ENCODE assay signal across 18 cellular contexts in genomic region chr3:139288266-139288821, GRCh38. TPM values are rescaled to one million over a fixed set of nuclear protein-coding genes. Genes with fewer than 3 reads are reported as not detected.
A peak's percentile ranks its signal among the peaks of the same experiment; 100 is the strongest.
DNase-seq lines count a peak whose midpoint lies in the region; ATAC-seq, FAIRE-seq and TF ChIP-seq lines count a peak whose summit lies in the region.
"Had no signal": no experiment of that assay in that cellular context is flagged by ENCODE, and none has a peak within 500 bp of the region (broad histone marks: within the 10 kb centered on the region; RNA-seq: fewer than 3 reads in every experiment).

No MANE protein-coding gene starts in this region.

- DNase-seq in BJ (ENCODE audit: low read depth): no peak
- DNase-seq in PC-3: no peak
- peak; percentile 22 to 69 for DNase-seq in erythroblast (lab: John Stamatoyannopoulos, UW)
- no peak for DNase-seq in neuronal stem cell (ENCODE audit: low spot score)
- DNase-seq in RCC 7860 (ENCODE audit: low spot score): no peak
- no peak for DNase-seq in H9
- DNase-seq in NCI-H1436 (lab: John Stamatoyannopoulos, UW): no peak
- no peak for DNase-seq in SK-N-DZ (ENCODE audit: low spot score)
- DNase-seq: activated CD4-positive, alpha-beta T cell treated with anti-CD3 and anti-CD28 coated beads, Interleukin-2, amount 50 U/mL, for 4 hours; activated T-cell treated with anti-CD3 and anti-CD28 coated beads, Interleukin-2, amount 50 U/mL, for 48 hours; DMS79; mesendoderm; NCI-H2081 treated with DMSO at 0.1 percent for 48 hours; NCI-H748 treated with DMSO at 0.1 percent for 48 hours had no signal

- H3K79me1 ChIP-seq in neuronal stem cell (ENCODE audit: low read depth, low read length) (no peaks in the 10 kb centered on the region), H9 (ENCODE audit: insufficient read depth, low read depth, low read length, poor library complexity, severe bottlenecking) (no peaks in the 10 kb centered on the region)

- H3K27me3 Mint-ChIP-seq in H9 (ENCODE audit: low read depth): peaks cover 5% of the 10 kb centered on the region; the same call in 1 of the 2 replicates
- H3K27me3 Mint-ChIP-seq: dendritic cell treated with granulocyte-macrophage colony-stimulating factor and Interleukin-4, amounts not matched to agents 40 ng/mL and 50 ng/mL, for 4 days had no signal

- H2AK5ac ChIP-seq in neuronal stem cell (ENCODE audit: low read depth, low read length) (no peak overlapping the region), H9 (ENCODE audit: insufficient read length, low read length) (no peak overlapping the region)

- intact Hi-C loops in PC-3 (cut with micrococcal nuclease): loop anchor here (2.0 kb wide), 1 partner anchor 40 kb away; no protein-coding TSS in a partner anchor

- H3K56ac ChIP-seq in H9 (ENCODE audit: insufficient read length, low read depth, low read length): no peak overlapping the region

- CTCF ChIA-PET in BJ (lab: Yijun Ruan, JAX) (interaction anchor here (0.6 to 2.9 kb wide), 6 partner anchors 10 to 899 kb away, joined by 3 to 11 read pairs (median 6); no protein-coding TSS in a partner anchor), PC-3 (lab: Charles Lee) (no interaction called here)

- H3K9me3 ChIP-seq in PC-3 (ENCODE audit: low read length): no peaks in the 10 kb centered on the region
- H3K9me3 ChIP-seq in neuronal stem cell (replicated peaks in 1 of 2; ENCODE audit: control insufficient read depth in 2 of 2, insufficient read depth in 1 of 2, low read depth in 1 of 2, low read length in 2 of 2): no peaks in the 10 kb centered on the region
- H3K9me3 ChIP-seq in H9 (ENCODE audit: control insufficient read depth, low read depth, low read length): no peaks in the 10 kb centered on the region
- H3K9me3 ChIP-seq: BLaER1 had no signal

- H3K23me2 ChIP-seq in H9 (ENCODE audit: insufficient read length, low read depth, low read length, poor library complexity, severe bottlenecking): no peaks in the 10 kb centered on the region

- H2AFZ ChIP-seq in PC-3 (ENCODE audit: low read length) (no peak overlapping the region), neuronal stem cell (ENCODE audit: low read length) (no peak overlapping the region), H9 (ENCODE audit: low read length) (no peak overlapping the region)

- no peaks in the 10 kb centered on the region for H3K9me3 Mint-ChIP-seq in H9
- H3K9me3 Mint-ChIP-seq: dendritic cell treated with granulocyte-macrophage colony-stimulating factor and Interleukin-4, amounts not matched to agents 40 ng/mL and 50 ng/mL, for 4 days; T-helper 2 cell treated with Interferon-gamma antibody and Interleukin-4, amounts not matched to agents 5 μg/mL and 100 μg/mL, for 36 hours had no signal

- H3K4me2 ChIP-seq in PC-3 (ENCODE audit: low read length): no peak overlapping the region
- H3K4me2 ChIP-seq in neuronal stem cell (ENCODE audit: insufficient read depth, low read length, poor library complexity, severe bottlenecking): no peak overlapping the region
- no peak overlapping the region for H3K4me2 ChIP-seq in H9 (ENCODE audit: insufficient read depth, insufficient read length, low read length)
- H3K4me2 ChIP-seq: BLaER1 had no signal

- no peaks in the 10 kb centered on the region for H3K27me3 ChIP-seq in BJ (ENCODE audit: control insufficient read depth, insufficient read depth, low read length)
- no peaks in the 10 kb centered on the region for H3K27me3 ChIP-seq in PC-3 (ENCODE audit: low read length)
- H3K27me3 ChIP-seq in neuronal stem cell (ENCODE audit: control insufficient read depth in 3 of 3, insufficient read depth in 3 of 3, low read depth in 1 of 3, low read length in 3 of 3): peaks cover 0 to 14% (median 0%) of the 10 kb centered on the region in 3 experiments
- no peaks in the 10 kb centered on the region for H3K27me3 ChIP-seq in H9 (ENCODE audit: insufficient read depth, low read length)
- H3K27me3 ChIP-seq: BLaER1 had no signal

- no peaks in the 10 kb centered on the region for H3K36me3 ChIP-seq in BJ (ENCODE audit: control insufficient read depth, insufficient read depth, low read length)
- no peaks in the 10 kb centered on the region for H3K36me3 ChIP-seq in PC-3 (ENCODE audit: low read depth, low read length)
- no peaks in the 10 kb centered on the region for H3K36me3 ChIP-seq in neuronal stem cell (replicated peaks in 1 of 2; ENCODE audit: control insufficient read depth in 2 of 2, insufficient read depth in 2 of 2, low read length in 2 of 2)
- H3K36me3 ChIP-seq: BLaER1 had no signal

- H3K23ac ChIP-seq in neuronal stem cell (ENCODE audit: low read depth, low read length, poor library complexity): no peak overlapping the region
- no peak overlapping the region for H3K23ac ChIP-seq in H9 (ENCODE audit: insufficient read length, low read depth, low read length)

- no peak overlapping the region for H4K5ac ChIP-seq in H9 (ENCODE audit: insufficient read length, low read depth, low read length)

- H3K9ac ChIP-seq in PC-3 (ENCODE audit: low read length) (no peak overlapping the region), neuronal stem cell (ENCODE audit: low read depth, low read length, poor library complexity) (peak overlapping the region; percentile 45), H9 (ENCODE audit: extremely low read depth, insufficient read length, low read length) (no peak overlapping the region)
- H3K9ac ChIP-seq: BLaER1 had no signal

- H3K27ac Mint-ChIP-seq in H9: no peak overlapping the region
- H3K27ac Mint-ChIP-seq: dendritic cell treated with granulocyte-macrophage colony-stimulating factor and Interleukin-4, amounts not matched to agents 40 ng/mL and 50 ng/mL, for 4 days; T-helper 2 cell treated with Interferon-gamma antibody and Interleukin-4, amounts not matched to agents 5 μg/mL and 100 μg/mL, for 36 hours had no signal

- no peak overlapping the region for H3T11ph ChIP-seq in H9 (ENCODE audit: low read length)

- H3K79me2 ChIP-seq in PC-3 (ENCODE audit: low read length): no peaks in the 10 kb centered on the region
- H3K79me2 ChIP-seq in H9 (ENCODE audit: insufficient read depth, low read length): no peaks in the 10 kb centered on the region

- TF ChIP-seq CTCF in BJ (IDR thresholded peaks at IDR 0.05; ENCODE audit: insufficient read depth, low read depth, low read length): peak; percentile 40
- TF ChIP-seq CTCF in PC-3 (conservative IDR thresholded peaks at IDR 0.05; ENCODE audit: low read depth, low read length): no peak
- no peak for TF ChIP-seq CTCF in H9 (conservative IDR thresholded peaks at IDR 0.05)

- H3K9me2 ChIP-seq in PC-3 (replicated peaks; ENCODE audit: low read length): no peaks in the 10 kb centered on the region

- no peak overlapping the region for H2BK12ac ChIP-seq in neuronal stem cell (ENCODE audit: low read length)
- no peak overlapping the region for H2BK12ac ChIP-seq in H9 (ENCODE audit: insufficient read length, low read depth, low read length)

- H3K18ac ChIP-seq in neuronal stem cell (ENCODE audit: low read length) (no peak overlapping the region), H9 (ENCODE audit: insufficient read length, low read depth, low read length) (no peak overlapping the region)

- no CpG with 5 or more reads among the region's 8 CpGs for WGBS in neuronal stem cell (ENCODE audit: extremely low coverage in 2 of 2, insufficient read length in 2 of 2, insufficient replicate concordance in 1 of 2), 2 donors
- WGBS in H9 (ENCODE audit: extremely low coverage, insufficient read length, low lambda C conversion rate): no CpG with 5 or more reads among the region's 8 CpGs

- no peaks in the 10 kb centered on the region for H3K36me3 Mint-ChIP-seq in H9 (ENCODE audit: insufficient read depth in 1 of 3, low read depth in 3 of 3)

- H4K91ac ChIP-seq in neuronal stem cell (ENCODE audit: low read depth, low read length, poor library complexity) (no peak overlapping the region), H9 (ENCODE audit: insufficient read length, low read depth, low read length) (no peak overlapping the region)

- H3K14ac ChIP-seq in neuronal stem cell (ENCODE audit: low read length) (peak overlapping the region; percentile 41), H9 (ENCODE audit: insufficient read depth, low read length) (no peak overlapping the region; the same call in 1 of the 2 replicates)

- no peak overlapping the region for H3K27ac ChIP-seq in PC-3 (ENCODE audit: low read length)
- no peak overlapping the region for H3K27ac ChIP-seq in neuronal stem cell (replicated peaks; ENCODE audit: low read length)
- H3K27ac ChIP-seq in H9 (ENCODE audit: insufficient read length, low read depth, low read length): no peak overlapping the region
- H3K27ac ChIP-seq: BLaER1, RWPE1 had no signal

- no peak for TF ChIP-seq POLR2A in erythroblast (IDR thresholded peaks at IDR 0.05; ENCODE audit: low read length)

- H3K4ac ChIP-seq in neuronal stem cell (ENCODE audit: low read length) (no peak overlapping the region), H9 (ENCODE audit: low read depth, low read length) (no peak overlapping the region)

- H3F3A ChIP-seq in PC-3 (ENCODE audit: low read length, unreplicated experiment): no peaks in the 10 kb centered on the region

- no peak overlapping the region for H2BK20ac ChIP-seq in H9 (ENCODE audit: low read depth, low read length, poor library complexity, severe bottlenecking)

- no peak overlapping the region for H3K4me3 ChIP-seq in BJ (ENCODE audit: low read depth, low read length)
- no peak overlapping the region for H3K4me3 ChIP-seq in PC-3 (ENCODE audit: low read length)
- H3K4me3 ChIP-seq in neuronal stem cell (ENCODE audit: low read length in 2 of 2): no peak overlapping the region
- H3K4me3 ChIP-seq: BLaER1 had no signal

- H4K8ac ChIP-seq in neuronal stem cell (ENCODE audit: low read depth, low read length): no peak overlapping the region
- no peak overlapping the region for H4K8ac ChIP-seq in H9 (replicated peaks; ENCODE audit: insufficient read length, low read depth, low read length)

- no peak for FAIRE-seq in RCC 7860 (lab: Jason Lieb, UNC)

- no TSS peak for BruUV-seq in PC-3 (replicated peaks; lab: Mats Ljungman, UMichigan)

- H2BK5ac ChIP-seq in neuronal stem cell (ENCODE audit: low read length) (no peak overlapping the region), H9 (ENCODE audit: insufficient read length, low read length) (no peak overlapping the region)

- no peak overlapping the region for H3K4me3 Mint-ChIP-seq in H9
- H3K4me3 Mint-ChIP-seq: dendritic cell treated with granulocyte-macrophage colony-stimulating factor and Interleukin-4, amounts not matched to agents 40 ng/mL and 50 ng/mL, for 4 days; T-helper 2 cell treated with Interferon-gamma antibody and Interleukin-4, amounts not matched to agents 5 μg/mL and 100 μg/mL, for 36 hours had no signal

- peak; percentile 71 for ATAC-seq in PC-3

- H4K20me1 ChIP-seq in PC-3 (ENCODE audit: low read length) (no peaks in the 10 kb centered on the region), H9 (ENCODE audit: control insufficient read depth, insufficient read depth, insufficient read length) (no peaks in the 10 kb centered on the region)
- H4K20me1 ChIP-seq: BLaER1 had no signal

- no peaks in the 10 kb centered on the region for H3K4me1 Mint-ChIP-seq in H9

- POLR2A ChIA-PET in BJ (lab: Charles Lee): no interaction called here
- POLR2A ChIA-PET in PC-3 (lab: Charles Lee; ENCODE audit: unreplicated experiment): no interaction called here

- H3K4me1 ChIP-seq in PC-3 (ENCODE audit: insufficient read depth, low read length): no peaks in the 10 kb centered on the region
- H3K4me1 ChIP-seq in neuronal stem cell (ENCODE audit: control insufficient read depth in 2 of 2, insufficient read depth in 1 of 2, low read depth in 1 of 2, low read length in 2 of 2): no peaks in the 10 kb centered on the region
- H3K4me1 ChIP-seq in H9 (ENCODE audit: insufficient read depth, low read length): no peaks in the 10 kb centered on the region
- H3K4me1 ChIP-seq: BLaER1 had no signal

- H2BK15ac ChIP-seq in neuronal stem cell (ENCODE audit: low read length): no peak overlapping the region
- H2BK15ac ChIP-seq in H9 (ENCODE audit: low read depth, low read length): no peak overlapping the region

- H2BK120ac ChIP-seq in neuronal stem cell (ENCODE audit: low read depth, low read length) (no peak overlapping the region), H9 (ENCODE audit: low read depth, low read length, poor library complexity, severe bottlenecking) (no peak overlapping the region)

RNA-seq across cellular contexts. Expression of gene MRPS22, which starts 55.5 kb away (rescaled TPM):
- polyA plus RNA-seq in BJ (2011; rRNA removed): 38.2 and 58.3 TPM in 2 replicates
- 16.3 and 17.0 TPM in 2 replicates for polyA minus RNA-seq in BJ (2011; rRNA and poly(A)+ RNA removed)
- total RNA-seq in PC-3 (2014; rRNA removed) (73.3 and 77.0 TPM in 2 replicates), H9 (2021) (45.7 and 51.3 TPM in 2 replicates)
- polyA plus RNA-seq in neuronal stem cell (2013, experiment 1 of 2): 39.9 TPM
- polyA plus RNA-seq in neuronal stem cell (2013, experiment 2 of 2): 40.1 TPM
- polyA plus RNA-seq in SK-N-DZ (2014; cell fraction: cytosol; rRNA removed): 86.4 and 106 TPM in 2 replicates
- 51.3 and 57.5 TPM in 2 replicates for polyA plus RNA-seq in SK-N-DZ (2014; cell fraction: nucleus; rRNA removed)

Comparison
In these comparisons a context has a peak if more than half of its experiments do, and no peak if none do; other contexts are left out.
1. DNase-seq: peak in erythroblast (2 of 2); none in BJ (single experiment), PC-3 (single experiment), neuronal stem cell (single experiment), RCC 7860 (single experiment), H9 (single experiment), NCI-H1436 (single experiment) and SK-N-DZ (single experiment).